18 cellular contexts compared by ENCODE assay signal in the genomic region with DNA sequence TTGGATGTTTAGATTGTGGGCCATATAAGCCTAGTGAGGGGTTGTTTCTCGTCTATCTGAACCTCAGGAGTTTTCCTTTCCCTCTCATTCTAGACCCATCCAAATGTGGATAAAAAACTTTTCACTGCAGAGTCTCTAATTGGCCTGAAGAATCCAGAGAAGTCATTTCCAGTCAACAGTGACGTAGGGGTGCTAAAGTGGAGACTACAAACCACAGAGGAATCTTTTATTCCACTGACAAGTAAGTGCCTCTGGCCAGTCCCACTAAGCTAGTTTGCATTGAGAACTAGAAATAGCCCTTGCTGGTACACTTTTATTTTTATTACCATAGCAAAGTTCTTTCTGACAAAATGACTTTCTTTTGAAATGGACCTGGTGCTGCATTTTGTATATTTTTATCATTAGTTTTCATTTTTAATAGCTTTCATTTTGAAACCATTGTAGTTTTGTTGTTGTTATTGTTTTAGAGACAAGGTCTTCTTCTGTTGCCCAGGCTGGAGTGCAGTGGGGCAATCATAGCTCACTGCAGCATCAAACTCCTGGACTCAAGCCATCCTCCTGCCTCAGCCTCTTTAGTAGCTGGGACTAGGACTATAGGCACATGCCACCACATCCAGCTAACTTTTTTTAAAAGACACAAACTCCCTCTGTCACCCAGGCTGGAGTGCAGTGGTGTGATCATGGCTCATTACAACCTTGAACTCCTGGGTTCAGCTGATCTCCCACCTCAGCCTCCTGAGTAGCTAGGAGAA. TPM values are rescaled to one million over a fixed set of nuclear protein-coding genes. Genes with fewer than 3 reads are reported as not detected.
DNase-seq lines count a peak whose midpoint lies in the region; ATAC-seq and TF ChIP-seq lines count a peak whose summit lies in the region.
"Had no signal": no experiment of that assay in that cellular context is flagged by ENCODE, and none has a peak within 500 bp of the region (broad histone marks: within the 10 kb centered on the region; RNA-seq: fewer than 3 reads in every experiment).

No MANE protein-coding gene starts in this region.

- intact Hi-C loops in left ventricle myocardium superior (cut with micrococcal nuclease) (loop anchor here (10.0 kb wide), 1 partner anchor 62 kb away; no protein-coding TSS in a partner anchor), sigmoid colon (cut with DNase I) (no loop called here)
- intact Hi-C loops in activated CD8-positive, alpha-beta T cell treated with anti-CD3 and anti-CD28 coated beads for 36 hours (cut with micrococcal nuclease), result no loop called here

- peak in 1 of 4 donors; percentile 14 for TF ChIP-seq EP300 in sigmoid colon (IDR thresholded peaks at IDR 0.05)

- H3K27ac ChIP-seq in caudate nucleus (ENCODE audit: low read depth, low read length) (peak overlapping the region; percentile 79), sigmoid colon (peak overlapping the region; percentile 51 to 78 (median 64))
- H3K27ac ChIP-seq: ovary had no signal

- CTCF ChIA-PET in activated CD8-positive, alpha-beta T cell treated with anti-CD3 and anti-CD28 coated beads for 36 hours (lab: Charles Lee), result interaction anchor here (1.1 to 4.7 kb wide), 6 partner anchors 16 to 394 kb away, joined by 3 to 177 read pairs (median 6); a partner anchor contains a TSS

- H3K9me3 Mint-ChIP-seq in activated CD8-positive, alpha-beta T cell treated with anti-CD3 and anti-CD28 coated beads for 36 hours, result no peaks in the 10 kb centered on the region
- H3K9me3 Mint-ChIP-seq: T-helper 1 cell treated with Interleukin-12 subunit alpha and Interleukin-12 subunit beta and Interleukin-4 antibody, amounts not matched to agents 30 μg/mL and 1 μg/mL, for 36 hours had no signal

- no peak overlapping the region for H3K27ac Mint-ChIP-seq in activated CD8-positive, alpha-beta T cell treated with anti-CD3 and anti-CD28 coated beads for 36 hours
- H3K27ac Mint-ChIP-seq: activated naive CD8-positive, alpha-beta T cell; T-helper 1 cell treated with Interleukin-12 subunit alpha and Interleukin-12 subunit beta and Interleukin-4 antibody, amounts not matched to agents 30 μg/mL and 1 μg/mL, for 36 hours had no signal

- POLR2A ChIA-PET in activated CD8-positive, alpha-beta T cell treated with anti-CD3 and anti-CD28 coated beads for 36 hours (lab: Charles Lee), result interaction anchor here (0.7 to 2.0 kb wide), 5 partner anchors 12 to 137 kb away, joined by 3 to 5 read pairs (median 4); a partner anchor contains a TSS

- no peak overlapping the region for H3K4me3 Mint-ChIP-seq in activated CD8-positive, alpha-beta T cell treated with anti-CD3 and anti-CD28 coated beads for 36 hours
- H3K4me3 Mint-ChIP-seq: activated CD4-positive, alpha-beta T cell treated with anti-CD3 and anti-CD28 coated beads for 36 hours; activated naive CD8-positive, alpha-beta T cell; T-helper 1 cell treated with Interleukin-12 subunit alpha and Interleukin-12 subunit beta and Interleukin-4 antibody, amounts not matched to agents 30 μg/mL and 1 μg/mL, for 36 hours had no signal

- in situ Hi-C loops in G401 (cut with HindIII; ENCODE audit: low sequenced_read_pairs), result no loop called here

- H3K27me3 Mint-ChIP-seq in activated CD8-positive, alpha-beta T cell treated with anti-CD3 and anti-CD28 coated beads for 36 hours, result no peaks in the 10 kb centered on the region
- H3K27me3 Mint-ChIP-seq: activated CD4-positive, alpha-beta T cell treated with anti-CD3 and anti-CD28 coated beads for 36 hours; activated naive CD8-positive, alpha-beta T cell had no signal

- DNase-seq in AG20443 (ENCODE audit: low spot score) (peak; percentile 48), caudate nucleus (lab: John Stamatoyannopoulos, UW) (peak in 2 of 61 donors; percentile 14 to 33), left ventricle myocardium superior (no peak), sigmoid colon (no peak), cerebellar nuclear complex (lab: John Stamatoyannopoulos, UW) (no peak), G401 (ENCODE audit: low spot score) (no peak), COLO668 (lab: John Stamatoyannopoulos, UW; ENCODE audit: unreplicated experiment) (no peak)
- DNase-seq in activated CD8-positive, alpha-beta T cell treated with anti-CD3 and anti-CD28 coated beads for 36 hours, result no peak
- DNase-seq: ACHN; activated CD4-positive, alpha-beta T cell treated with anti-CD3 and anti-CD28 coated beads for 36 hours; cortex of kidney; GOT3; mesendoderm; NCI-H2081; ovary had no signal

- peaks cover 51% of the 10 kb centered on the region for H3K36me3 Mint-ChIP-seq in activated CD8-positive, alpha-beta T cell treated with anti-CD3 and anti-CD28 coated beads for 36 hours (ENCODE audit: low read depth)

- ATAC-seq in left ventricle myocardium superior, result peak; percentile 75
- ATAC-seq in activated CD8-positive, alpha-beta T cell treated with anti-CD3 and anti-CD28 coated beads for 36 hours, result no peak
- ATAC-seq: activated CD4-positive, alpha-beta T cell treated with anti-CD3 and anti-CD28 coated beads for 36 hours; esophagus mucosa had no signal

- TF ChIP-seq CTCF in sigmoid colon (IDR thresholded peaks at IDR 0.05), result no peak
- no peak for TF ChIP-seq CTCF in activated CD8-positive, alpha-beta T cell treated with anti-CD3 and anti-CD28 coated beads for 36 hours (IDR thresholded peaks at IDR 0.05)

- no peak for TF ChIP-seq POLR2A in sigmoid colon (IDR thresholded peaks at IDR 0.05)

- peaks cover 18% of the 10 kb centered on the region for H3K4me1 Mint-ChIP-seq in activated CD8-positive, alpha-beta T cell treated with anti-CD3 and anti-CD28 coated beads for 36 hours (ENCODE audit: low read depth)

- 85 to 86% methylated on average over 2 of the region's 2 CpGs for whole genome bisulfite sequencing in sigmoid colon, 2 donors

- H3K36me3 ChIP-seq in sigmoid colon, result peaks cover 24 to 99% (median 51%) of the 10 kb centered on the region in 4 donors
- H3K36me3 ChIP-seq: ovary had no signal

- H3K9me3 ChIP-seq in sigmoid colon, result no peaks in the 10 kb centered on the region
- H3K9me3 ChIP-seq: ovary had no signal

- no peak overlapping the region for H3K4me3 ChIP-seq in sigmoid colon
- H3K4me3 ChIP-seq: ovary had no signal

- peaks cover 0 to 21% (median 10%) of the 10 kb centered on the region in 4 donors for H3K4me1 ChIP-seq in sigmoid colon

- H3K27me3 ChIP-seq in sigmoid colon, result no peaks in the 10 kb centered on the region
- H3K27me3 ChIP-seq: ovary had no signal

RNA-seq across cellular contexts. Expression of a gene that starts 14.6 kb away (rescaled TPM):
- total RNA-seq in left ventricle myocardium superior (97.7 TPM), sigmoid colon (100 to 1,000 TPM in 2 of 4 donors, 10 to 100 TPM in 2; 51.8 to 126 (median 94.6) TPM)
- 10 to 100 TPM; 33.6 to 44.4 (median 34.9) TPM for polyA plus RNA-seq in sigmoid colon
- 32.6 and 40.6 TPM in 2 replicates for total RNA-seq in G401 (2014; rRNA removed; shearing (Covaris generic))
- 1 to 10 TPM; 3.0 to 5.1 TPM for total RNA-seq in activated CD8-positive, alpha-beta T cell treated with anti-CD3 and anti-CD28 coated beads for 36 hours

RNA-seq across cellular contexts. Expression of a gene that starts 20.6 kb away (rescaled TPM):
- total RNA-seq in left ventricle myocardium superior (97.1 TPM), sigmoid colon (10 to 100 TPM; 74.9 to 88.3 (median 82.4) TPM)
- 100 to 1,000 TPM in 1 of 3 donors, 10 to 100 TPM in 2; 83.2 to 105 (median 88.9) TPM for polyA plus RNA-seq in sigmoid colon
- 88.3 and 91.9 TPM in 2 replicates for total RNA-seq in G401 (2014; rRNA removed; shearing (Covaris generic))
- 100 to 1,000 TPM; 134 to 135 TPM for total RNA-seq in activated CD8-positive, alpha-beta T cell treated with anti-CD3 and anti-CD28 coated beads for 36 hours

RNA-seq across cellular contexts. Expression of a gene that starts 27.1 kb away (rescaled TPM):
- total RNA-seq in left ventricle myocardium superior (22.4 TPM), sigmoid colon (10 to 100 TPM; 23.8 to 65.8 (median 49.9) TPM)
- polyA plus RNA-seq in sigmoid colon, result 10 to 100 TPM in 1 of 3 donors, 1 to 10 TPM in 2; 8.1 to 12.6 (median 9.3) TPM
- total RNA-seq in G401 (2014; rRNA removed; shearing (Covaris generic)), result 8.5 and 8.7 TPM in 2 replicates
- 10 to 100 TPM; 14.9 to 16.0 TPM for total RNA-seq in activated CD8-positive, alpha-beta T cell treated with anti-CD3 and anti-CD28 coated beads for 36 hours
